Comparison of ENCODE assay signal across 8 cellular contexts in the genomic region with DNA sequence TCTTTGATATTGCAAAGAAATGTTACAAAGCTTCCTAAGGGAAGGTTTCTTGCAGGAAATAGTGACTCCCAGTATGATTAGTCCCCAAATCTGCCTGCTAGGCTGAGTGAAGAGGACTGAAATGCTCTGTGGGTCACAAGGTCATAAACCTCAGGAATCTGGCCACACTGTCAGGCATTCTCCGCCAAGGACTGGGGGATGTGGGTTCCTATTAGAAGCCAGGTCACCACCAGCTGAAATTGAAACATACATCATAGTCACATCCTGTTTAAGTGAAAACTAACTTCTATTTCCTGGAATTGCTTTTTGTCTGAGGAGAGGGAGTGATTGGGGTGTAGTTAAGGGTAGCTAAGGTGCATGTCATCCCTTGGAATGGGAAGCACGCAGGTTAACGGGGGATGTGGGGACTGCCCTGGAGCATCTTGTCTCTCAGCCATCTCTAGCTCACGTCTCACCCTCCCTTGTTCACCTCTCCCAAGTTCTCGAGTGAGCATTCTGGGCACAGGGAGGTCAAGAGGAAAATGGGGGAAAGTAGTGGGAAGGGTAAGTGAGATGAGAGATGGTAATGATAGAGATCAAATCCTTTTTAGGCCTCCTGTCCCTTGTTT. TPM values are rescaled to one million over a fixed set of nuclear protein-coding genes. Genes with fewer than 3 reads are reported as not detected.
DNase-seq lines count a peak whose midpoint lies in the region; ATAC-seq and TF ChIP-seq lines count a peak whose summit lies in the region.

No MANE protein-coding gene starts in this region.

- H3K36me3 ChIP-seq in effector memory CD4-positive, alpha-beta T cell (ENCODE audit: control insufficient read depth, insufficient read depth, low read length) = no peaks in the 10 kb centered on the region
- H3K36me3 ChIP-seq in BE2C = no peaks in the 10 kb centered on the region

- ATAC-seq in HG03175 (IDR thresholded peaks at IDR 0.05; ENCODE audit: unreplicated experiment) = no peak

- H3K36me3 Mint-ChIP-seq in chondrocyte (ENCODE audit: low read depth) (no peaks in the 10 kb centered on the region), neural crest cell (ENCODE audit: low read depth) (no peaks in the 10 kb centered on the region)

- peaks cover 32% of the 10 kb centered on the region for H3K4me1 Mint-ChIP-seq in chondrocyte (ENCODE audit: low read depth)
- peaks cover 69% of the 10 kb centered on the region for H3K4me1 Mint-ChIP-seq in neural crest cell

- H3K27ac ChIP-seq in effector memory CD4-positive, alpha-beta T cell (ENCODE audit: insufficient read depth, low read length, poor library complexity, severe bottlenecking) = no peak overlapping the region

- peaks cover 12% of the 10 kb centered on the region for H3K4me1 ChIP-seq in effector memory CD4-positive, alpha-beta T cell (ENCODE audit: control insufficient read depth, insufficient read depth, low read length, poor library complexity, severe bottlenecking)
- H3K4me1 ChIP-seq in BE2C = no peaks in the 10 kb centered on the region

- DNase-seq in EL (peak; percentile 89), MV-4-11 (lab: John Stamatoyannopoulos, UW) (peak; percentile 69), chondrocyte (ENCODE audit: low spot score) (no peak), neural crest cell (ENCODE audit: low read depth, low spot score) (no peak), BE2C (no peak), SW 1271 (lab: John Stamatoyannopoulos, UW) (no peak)
- no peak for DNase-seq in effector memory CD4-positive, alpha-beta T cell

- H3K27me3 Mint-ChIP-seq in chondrocyte (ENCODE audit: low read depth) (no peaks in the 10 kb centered on the region), neural crest cell (ENCODE audit: low read depth) (no peaks in the 10 kb centered on the region)

- no peaks in the 10 kb centered on the region for H3K9me3 Mint-ChIP-seq in chondrocyte (ENCODE audit: low read depth)
- no peaks in the 10 kb centered on the region for H3K9me3 Mint-ChIP-seq in neural crest cell

- no peak overlapping the region for H3K4me3 ChIP-seq in effector memory CD4-positive, alpha-beta T cell (ENCODE audit: insufficient read depth, low read depth, low read length, poor library complexity, severe bottlenecking)
- no peak overlapping the region for H3K4me3 ChIP-seq in BE2C (ENCODE audit: low read depth, low read length)

- peak overlapping the region; percentile 71 for H3K27ac Mint-ChIP-seq in chondrocyte (ENCODE audit: unreplicated experiment)
- peak overlapping the region; percentile 66 for H3K27ac Mint-ChIP-seq in neural crest cell (ENCODE audit: unreplicated experiment)

- no peaks in the 10 kb centered on the region for H3K9me3 ChIP-seq in effector memory CD4-positive, alpha-beta T cell (ENCODE audit: control insufficient read depth, low read length)
- H3K9me3 ChIP-seq in BE2C = no peaks in the 10 kb centered on the region

- H3K27me3 ChIP-seq in effector memory CD4-positive, alpha-beta T cell (replicated peaks; ENCODE audit: control insufficient read depth, insufficient read depth, low read length, poor library complexity, severe bottlenecking) = no peaks in the 10 kb centered on the region
- peaks cover 11% of the 10 kb centered on the region for H3K27me3 ChIP-seq in BE2C

- no peak for TF ChIP-seq CTCF in chondrocyte (IDR thresholded peaks at IDR 0.05)
- no peak for TF ChIP-seq CTCF in neural crest cell (conservative IDR thresholded peaks at IDR 0.05)
- TF ChIP-seq CTCF in BE2C (IDR thresholded peaks at IDR 0.05; ENCODE audit: low read depth, low read length) = no peak

- H3K4me3 Mint-ChIP-seq in chondrocyte (ENCODE audit: unreplicated experiment) = no peak overlapping the region
- peak overlapping the region; percentile 45 for H3K4me3 Mint-ChIP-seq in neural crest cell

RNA-seq across cellular contexts. Expression of a gene that starts 12.0 kb away (rescaled TPM):
- 0.58 to 3.1 TPM (median 1.9 TPM) in 3 replicates for total RNA-seq in chondrocyte
- total RNA-seq in neural crest cell = 2.1 and 2.2 TPM in 2 replicates
- polyA plus RNA-seq in BE2C (2012; ENCODE audit: insufficient read depth, insufficient read length, low read depth) = not detected

Comparison
In these comparisons a context has a peak if more than half of its experiments do, and no peak if none do; other contexts are left out.
1. DNase-seq: peak in EL (single experiment) and MV-4-11 (single experiment); none in chondrocyte (single experiment), neural crest cell (single experiment), effector memory CD4-positive, alpha-beta T cell (0 of 3), BE2C (single experiment) and SW 1271 (0 of 2).